ENCODE assay signal across 2 cellular contexts in the genomic region with DNA sequence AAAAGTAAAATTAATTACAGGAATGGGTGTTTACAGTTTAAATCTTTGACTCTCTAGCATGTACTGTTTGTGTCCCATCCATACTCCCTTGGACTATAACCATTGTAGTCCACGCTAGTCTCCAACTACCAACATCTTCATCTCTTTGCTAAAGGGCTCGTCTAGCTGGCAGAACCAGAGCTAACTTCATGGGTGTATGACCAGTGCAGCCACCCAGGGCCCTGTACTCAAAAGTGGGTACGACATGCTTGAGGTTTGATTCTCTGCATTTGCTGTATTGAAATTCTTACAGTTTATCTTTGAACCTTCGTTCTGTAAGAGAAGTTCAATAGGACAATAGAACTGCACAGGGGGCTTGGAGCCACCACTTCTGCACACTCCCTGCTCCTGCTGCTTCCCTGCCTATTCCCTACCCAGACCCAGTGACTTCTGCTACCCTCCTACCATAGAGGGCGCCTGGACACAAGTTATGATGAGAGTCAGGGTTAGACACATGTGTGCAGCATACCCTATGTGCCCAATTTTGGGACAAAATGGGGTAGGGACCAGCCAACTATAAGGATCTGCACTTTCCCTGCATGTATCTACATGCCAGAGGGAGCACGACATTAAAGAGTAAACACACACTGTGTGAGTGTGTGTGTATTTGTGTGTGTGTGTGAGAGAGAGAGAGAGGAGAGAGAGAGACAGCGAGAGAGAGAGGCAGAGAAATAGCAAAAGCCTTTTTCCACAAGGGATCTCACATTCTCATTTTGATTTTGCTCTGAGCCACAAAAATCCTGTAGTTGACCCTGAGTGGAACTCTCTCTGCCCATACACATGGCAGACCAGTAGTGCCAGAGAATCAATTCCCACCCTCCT.
TF ChIP-seq lines count a peak whose summit lies in the region.

No MANE protein-coding gene starts in this region.

TF ChIP-seq in HEK293T, 16 proteins besides CTCF, POLR2A, EP300 and RAD21 (continued from another document):
- no peak for TF ChIP-seq ZNF384 (IDR thresholded peaks at IDR 0.05)

TF ChIP-seq in HepG2, 621 proteins besides CTCF, POLR2A, EP300 and RAD21:
- TF ChIP-seq, protein P1, sequence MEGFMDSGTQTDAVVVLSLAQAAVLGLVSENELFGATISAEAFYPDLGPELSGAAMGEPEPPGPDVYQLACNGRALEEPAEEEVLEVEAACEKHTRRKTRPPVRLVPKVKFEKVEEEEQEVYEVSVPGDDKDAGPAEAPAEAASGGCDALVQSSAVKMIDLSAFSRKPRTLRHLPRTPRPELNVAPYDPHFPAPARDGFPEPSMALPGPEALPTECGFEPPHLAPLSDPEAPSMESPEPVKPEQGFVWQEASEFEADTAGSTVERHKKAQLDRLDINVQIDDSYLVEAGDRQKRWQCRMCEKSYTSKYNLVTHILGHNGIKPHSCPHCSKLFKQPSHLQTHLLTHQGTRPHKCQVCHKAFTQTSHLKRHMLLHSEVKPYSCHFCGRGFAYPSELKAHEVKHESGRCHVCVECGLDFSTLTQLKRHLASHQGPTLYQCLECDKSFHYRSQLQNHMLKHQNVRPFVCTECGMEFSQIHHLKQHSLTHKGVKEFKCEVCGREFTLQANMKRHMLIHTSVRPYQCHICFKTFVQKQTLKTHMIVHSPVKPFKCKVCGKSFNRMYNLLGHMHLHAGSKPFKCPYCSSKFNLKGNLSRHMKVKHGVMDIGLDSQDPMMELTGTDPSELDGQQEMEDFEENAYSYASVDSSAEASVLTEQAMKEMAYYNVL (CRISPR knock-in tag; IDR thresholded peaks at IDR 0.05; ENCODE audit: borderline replicate concordance), result no peak
- TF ChIP-seq SALL1 (CRISPR knock-in tag; IDR thresholded peaks at IDR 0.05) (peak; percentile 18; the same call in 1 of the 2 replicates), FOXA3 (CRISPR knock-in tag; IDR thresholded peaks at IDR 0.05) (peak; percentile 14; the same call in 1 of the 2 replicates), ZNF567 (CRISPR knock-in tag; IDR thresholded peaks at IDR 0.05; ENCODE audit: borderline replicate concordance) (no peak), TARDBP (CRISPR knock-in tag; IDR thresholded peaks at IDR 0.05) (0 out of 2 replicates have a peak, but pooled peaks have one; percentile 19), TRIM24 (CRISPR knock-in tag; IDR thresholded peaks at IDR 0.05) (no peak), ZNF101 (CRISPR knock-in tag; IDR thresholded peaks at IDR 0.05; ENCODE audit: borderline replicate concordance, low read depth) (no peak), ZNF572 (CRISPR knock-in tag; IDR thresholded peaks at IDR 0.05) (no peak), ERF (CRISPR knock-in tag; IDR thresholded peaks at IDR 0.05) (no peak), HNF1B (CRISPR knock-in tag; IDR thresholded peaks at IDR 0.05) (0 out of 2 replicates have a peak, but pooled peaks have one; percentile 15), SMC3 (IDR thresholded peaks at IDR 0.05; ENCODE audit: low read length) (peak; percentile 70), SMAD9 (CRISPR knock-in tag; IDR thresholded peaks at IDR 0.05) (no peak), ZNF605 (CRISPR knock-in tag; IDR thresholded peaks at IDR 0.05) (no peak), NFE2L1 (CRISPR knock-in tag; IDR thresholded peaks at IDR 0.05; ENCODE audit: borderline replicate concordance) (no peak), ATM (IDR thresholded peaks at IDR 0.05; ENCODE audit: borderline replicate concordance) (no peak), STAG1 (CRISPR knock-in tag; IDR thresholded peaks at IDR 0.05) (peak; percentile 89), ZBTB40 (IDR thresholded peaks at IDR 0.05) (no peak), ZBTB40 (CRISPR knock-in tag; IDR thresholded peaks at IDR 0.05) (no peak), ZNF772 (CRISPR knock-in tag; IDR thresholded peaks at IDR 0.05) (no peak), KLF15 (CRISPR knock-in tag; IDR thresholded peaks at IDR 0.05; ENCODE audit: borderline replicate concordance) (no peak), FOSL2 (CRISPR knock-in tag; IDR thresholded peaks at IDR 0.05) (no peak), ZNF430 (CRISPR knock-in tag; IDR thresholded peaks at IDR 0.05) (no peak), NR2F6 (IDR thresholded peaks at IDR 0.05) (no peak), NR2F6 (CRISPR knock-in tag; IDR thresholded peaks at IDR 0.05) (no peak), RNF2 (conservative IDR thresholded peaks at IDR 0.05; ENCODE audit: low read depth) (no peak), SP1 (IDR thresholded peaks at IDR 0.05) (no peak), SP1 (CRISPR knock-in tag; IDR thresholded peaks at IDR 0.05) (no peak)
- TF ChIP-seq, protein P2, sequence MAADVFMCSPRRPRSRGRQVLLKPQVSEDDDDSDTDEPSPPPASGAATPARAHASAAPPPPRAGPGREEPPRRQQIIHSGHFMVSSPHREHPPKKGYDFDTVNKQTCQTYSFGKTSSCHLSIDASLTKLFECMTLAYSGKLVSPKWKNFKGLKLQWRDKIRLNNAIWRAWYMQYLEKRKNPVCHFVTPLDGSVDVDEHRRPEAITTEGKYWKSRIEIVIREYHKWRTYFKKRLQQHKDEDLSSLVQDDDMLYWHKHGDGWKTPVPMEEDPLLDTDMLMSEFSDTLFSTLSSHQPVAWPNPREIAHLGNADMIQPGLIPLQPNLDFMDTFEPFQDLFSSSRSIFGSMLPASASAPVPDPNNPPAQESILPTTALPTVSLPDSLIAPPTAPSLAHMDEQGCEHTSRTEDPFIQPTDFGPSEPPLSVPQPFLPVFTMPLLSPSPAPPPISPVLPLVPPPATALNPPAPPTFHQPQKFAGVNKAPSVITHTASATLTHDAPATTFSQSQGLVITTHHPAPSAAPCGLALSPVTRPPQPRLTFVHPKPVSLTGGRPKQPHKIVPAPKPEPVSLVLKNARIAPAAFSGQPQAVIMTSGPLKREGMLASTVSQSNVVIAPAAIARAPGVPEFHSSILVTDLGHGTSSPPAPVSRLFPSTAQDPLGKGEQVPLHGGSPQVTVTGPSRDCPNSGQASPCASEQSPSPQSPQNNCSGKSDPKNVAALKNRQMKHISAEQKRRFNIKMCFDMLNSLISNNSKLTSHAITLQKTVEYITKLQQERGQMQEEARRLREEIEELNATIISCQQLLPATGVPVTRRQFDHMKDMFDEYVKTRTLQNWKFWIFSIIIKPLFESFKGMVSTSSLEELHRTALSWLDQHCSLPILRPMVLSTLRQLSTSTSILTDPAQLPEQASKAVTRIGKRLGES (CRISPR knock-in tag; IDR thresholded peaks at IDR 0.05; ENCODE audit: borderline replicate concordance), result no peak
- TF ChIP-seq, protein P3, sequence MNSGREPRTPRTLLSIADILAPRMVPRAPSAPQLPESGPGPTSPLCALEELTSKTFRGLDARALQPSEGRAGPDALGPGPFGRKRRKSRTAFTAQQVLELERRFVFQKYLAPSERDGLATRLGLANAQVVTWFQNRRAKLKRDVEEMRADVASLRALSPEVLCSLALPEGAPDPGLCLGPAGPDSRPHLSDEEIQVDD (CRISPR knock-in tag; IDR thresholded peaks at IDR 0.05; ENCODE audit: borderline replicate concordance), result no peak
- TF ChIP-seq, protein P4, sequence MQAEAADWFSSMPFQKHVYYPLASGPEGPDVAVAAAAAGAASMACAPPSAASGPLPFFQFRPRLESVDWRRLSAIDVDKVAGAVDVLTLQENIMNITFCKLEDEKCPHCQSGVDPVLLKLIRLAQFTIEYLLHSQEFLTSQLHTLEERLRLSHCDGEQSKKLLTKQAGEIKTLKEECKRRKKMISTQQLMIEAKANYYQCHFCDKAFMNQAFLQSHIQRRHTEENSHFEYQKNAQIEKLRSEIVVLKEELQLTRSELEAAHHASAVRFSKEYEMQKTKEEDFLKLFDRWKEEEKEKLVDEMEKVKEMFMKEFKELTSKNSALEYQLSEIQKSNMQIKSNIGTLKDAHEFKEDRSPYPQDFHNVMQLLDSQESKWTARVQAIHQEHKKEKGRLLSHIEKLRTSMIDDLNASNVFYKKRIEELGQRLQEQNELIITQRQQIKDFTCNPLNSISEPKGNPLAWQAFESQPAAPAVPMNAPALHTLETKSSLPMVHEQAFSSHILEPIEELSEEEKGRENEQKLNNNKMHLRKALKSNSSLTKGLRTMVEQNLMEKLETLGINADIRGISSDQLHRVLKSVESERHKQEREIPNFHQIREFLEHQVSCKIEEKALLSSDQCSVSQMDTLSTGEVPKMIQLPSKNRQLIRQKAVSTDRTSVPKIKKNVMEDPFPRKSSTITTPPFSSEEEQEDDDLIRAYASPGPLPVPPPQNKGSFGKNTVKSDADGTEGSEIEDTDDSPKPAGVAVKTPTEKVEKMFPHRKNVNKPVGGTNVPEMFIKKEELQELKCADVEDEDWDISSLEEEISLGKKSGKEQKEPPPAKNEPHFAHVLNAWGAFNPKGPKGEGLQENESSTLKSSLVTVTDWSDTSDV (CRISPR knock-in tag; IDR thresholded peaks at IDR 0.05), result no peak
